Comparison of ENCODE assay signal across 9 cellular contexts in the genomic region with DNA sequence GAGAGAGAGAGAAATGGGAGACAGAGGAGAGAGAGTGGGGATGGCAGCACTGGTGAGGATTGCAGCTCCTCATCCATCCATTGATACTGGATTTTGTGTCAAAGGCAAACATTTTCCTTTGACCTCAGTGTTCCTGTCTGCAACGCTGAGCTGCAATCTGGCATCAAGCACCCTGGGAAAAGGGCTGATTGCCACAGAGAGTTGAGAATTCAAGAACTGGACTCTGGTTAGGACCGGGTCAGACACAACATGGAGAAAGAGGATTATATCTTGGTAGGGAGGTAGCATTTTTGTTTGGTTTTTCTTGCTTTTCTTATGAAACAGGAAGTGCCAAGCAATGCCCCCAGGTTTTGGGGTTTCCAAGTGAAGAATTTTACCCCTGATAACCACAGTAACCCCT.
DNase-seq lines count a peak whose midpoint lies in the region; ATAC-seq lines count a peak whose summit lies in the region.
"Had no signal": no experiment of that assay in that cellular context is flagged by ENCODE, and none has a peak within 500 bp of the region (broad histone marks: within the 10 kb centered on the region; RNA-seq: fewer than 3 reads in every experiment).

No MANE protein-coding gene starts in this region.

- DNase-seq in CD1c-positive myeloid dendritic cell (ENCODE audit: extremely low spot score): peak; percentile 13
- peak; percentile 28 for DNase-seq in RPMI7951 (ENCODE audit: low read depth)
- DNase-seq in glomerular visceral epithelial cell (ENCODE audit: extremely low spot score): peak; percentile 28
- DNase-seq in NCI-H146 treated with DMSO at 0.1 percent for 48 hours (lab: John Stamatoyannopoulos, UW; ENCODE audit: unreplicated experiment): no peak
- DNase-seq in NCI-H526 (lab: John Stamatoyannopoulos, UW): no peak
- DNase-seq: MM.1S had no signal

- no peak overlapping the region for H3K9ac ChIP-seq in rectal smooth muscle tissue (ENCODE audit: low read length)

- peak overlapping the region; percentile 42 for H3K27ac ChIP-seq in rectal smooth muscle tissue (ENCODE audit: low read depth, low read length)

- peaks cover 34% of the 10 kb centered on the region for H3K4me1 ChIP-seq in rectal smooth muscle tissue (ENCODE audit: control insufficient read depth, insufficient read depth, low read length)

- H3K4me3 ChIP-seq in rectal smooth muscle tissue (ENCODE audit: low read length): no peak overlapping the region

- no peak for ATAC-seq in GM18873 (IDR thresholded peaks at IDR 0.05; ENCODE audit: low FRiP score, unreplicated experiment)
- ATAC-seq in GM18861 (IDR thresholded peaks at IDR 0.05; ENCODE audit: unreplicated experiment): no peak

- H3K36me3 ChIP-seq in rectal smooth muscle tissue (ENCODE audit: control insufficient read depth, insufficient read depth, low read length): no peaks in the 10 kb centered on the region

- no peaks in the 10 kb centered on the region for H3K27me3 ChIP-seq in rectal smooth muscle tissue (ENCODE audit: control insufficient read depth, insufficient read depth, low read length)

Comparison
In these comparisons a context has a peak if more than half of its experiments do, and no peak if none do; other contexts are left out.
1. DNase-seq: peak in CD1c-positive myeloid dendritic cell (single experiment), RPMI7951 (single experiment) and glomerular visceral epithelial cell (single experiment); none in NCI-H146 treated with DMSO at 0.1 percent for 48 hours (single experiment) and NCI-H526 (0 of 2).